In the genomic region with DNA sequence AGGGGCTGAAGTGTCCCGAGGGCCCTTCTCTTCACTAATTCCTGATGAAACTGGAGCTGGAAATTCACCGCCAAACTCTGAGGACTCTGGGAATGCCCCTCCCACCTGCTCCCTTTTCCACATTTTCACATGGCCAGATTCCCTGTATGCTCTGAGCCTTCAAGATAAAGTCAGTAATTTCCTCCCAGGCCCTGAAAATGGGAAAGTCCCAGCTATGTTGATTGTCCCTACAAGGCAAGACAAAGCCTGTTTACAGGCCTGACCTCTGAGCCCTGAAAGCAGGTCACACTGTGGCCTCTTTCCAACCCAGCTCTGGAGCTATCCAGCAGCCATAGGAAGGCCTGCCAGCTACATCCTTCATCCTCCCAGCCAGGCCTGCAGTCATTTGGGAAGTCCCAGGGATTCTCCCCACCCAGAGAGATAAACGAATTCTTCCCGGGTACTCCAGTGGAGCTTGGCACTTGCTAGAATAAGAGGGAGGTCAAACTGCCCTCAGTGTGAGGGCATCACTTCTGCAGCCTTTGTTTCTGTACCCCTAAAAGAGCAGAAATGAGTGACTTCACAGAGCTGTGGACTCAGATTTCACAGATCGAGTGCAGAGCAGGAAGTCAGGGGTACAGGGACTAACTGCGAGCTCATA, we compare ENCODE assay signal across 12 cellular contexts. TPM values are rescaled to one million over a fixed set of nuclear protein-coding genes. Genes with fewer than 3 reads are reported as not detected.
DNase-seq lines count a peak whose midpoint lies in the region; ATAC-seq and TF ChIP-seq lines count a peak whose summit lies in the region.
"Had no signal": no experiment of that assay in that cellular context is flagged by ENCODE, and none has a peak within 500 bp of the region (broad histone marks: within the 10 kb centered on the region; RNA-seq: fewer than 3 reads in every experiment).

No MANE protein-coding gene starts in this region.

- POLR2A ChIA-PET in GM10248 (lab: Yijun Ruan, JAX), result no interaction called here

- peak; percentile 84 for DNase-seq in fibroblast of pulmonary artery (ENCODE audit: low read depth)
- peak in 1 of 2 donors; percentile 60 for DNase-seq in upper lobe of left lung
- no peak for DNase-seq in GM10248 (ENCODE audit: extremely low spot score)
- DNase-seq: activated CD4-positive, CD25-positive, alpha-beta regulatory T cell; activated naive CD4-positive, alpha-beta T cell treated with anti-CD3 and anti-CD28 coated beads, Interleukin-2, amount 50 U/mL, for 16 hours had no signal

- H3K4me3 ChIP-seq in fibroblast of pulmonary artery (replicated peaks; ENCODE audit: low read depth, low read length), result no peak overlapping the region
- H3K4me3 ChIP-seq in mucosa of rectum (ENCODE audit: low read length in 2 of 2), result no peak overlapping the region
- no peak overlapping the region for H3K4me3 ChIP-seq in upper lobe of left lung

- ATAC-seq in upper lobe of left lung (ENCODE audit: low FRiP score in 2 of 2) (peak; percentile 73 to 82), GM21717 (IDR thresholded peaks at IDR 0.05; ENCODE audit: unreplicated experiment) (no peak), HG02938 (IDR thresholded peaks at IDR 0.05; ENCODE audit: unreplicated experiment) (no peak), GM21423 (IDR thresholded peaks at IDR 0.05; ENCODE audit: unreplicated experiment) (no peak)

- H3K27ac ChIP-seq in mucosa of rectum (ENCODE audit: low read depth in 2 of 2, low read length in 2 of 2), result peak overlapping the region; percentile 10 to 24
- peak overlapping the region; percentile 5 to 73 (median 56) for H3K27ac ChIP-seq in upper lobe of left lung
- H3K27ac ChIP-seq: KMS-11 had no signal

- H3K9me3 ChIP-seq in mucosa of rectum (ENCODE audit: control insufficient read depth in 2 of 2, low read length in 2 of 2) (no peaks in the 10 kb centered on the region), upper lobe of left lung (peaks cover 0 to 1% (median 0%) of the 10 kb centered on the region in 4 donors)

- WGBS in upper lobe of left lung, 2 donors, result 34 to 37% methylated on average over 3 to 6 of the region's 6 CpGs

- H3K27me3 ChIP-seq in mucosa of rectum (ENCODE audit: control insufficient read depth in 2 of 2, insufficient read depth in 2 of 2, low read length in 2 of 2) (no peaks in the 10 kb centered on the region), upper lobe of left lung (no peaks in the 10 kb centered on the region)

- H3K4me1 ChIP-seq in mucosa of rectum (ENCODE audit: control insufficient read depth in 2 of 2, insufficient read depth in 2 of 2, low read length in 2 of 2) (peaks cover 5 to 9% of the 10 kb centered on the region in 2 donors), upper lobe of left lung (peaks cover 39 to 54% (median 48%) of the 10 kb centered on the region in 4 donors)

- TF ChIP-seq POLR2A in upper lobe of left lung (IDR thresholded peaks at IDR 0.05), result no peak

- H3K9ac ChIP-seq in mucosa of rectum (ENCODE audit: low read depth in 1 of 2, low read length in 2 of 2), result no peak overlapping the region
- H3K9ac ChIP-seq: KMS-11 had no signal

- no peaks in the 10 kb centered on the region for H3K36me3 ChIP-seq in mucosa of rectum (ENCODE audit: control insufficient read depth in 2 of 2, insufficient read depth in 2 of 2, low read length in 2 of 2)
- no peaks in the 10 kb centered on the region for H3K36me3 ChIP-seq in upper lobe of left lung

- peak in 1 of 4 donors; percentile 71 for TF ChIP-seq EP300 in upper lobe of left lung (IDR thresholded peaks at IDR 0.05)

- CTCF ChIA-PET in GM10248 (lab: Yijun Ruan, JAX), result interaction anchor here (1.0 to 2.1 kb wide), 4 partner anchors 16 to 125 kb away, joined by 3 to 12 read pairs (median 4); no protein-coding TSS in a partner anchor

- no peak for TF ChIP-seq CTCF in fibroblast of pulmonary artery (IDR thresholded peaks at IDR 0.05; ENCODE audit: low read length, missing control alignments)
- no peak for TF ChIP-seq CTCF in upper lobe of left lung (IDR thresholded peaks at IDR 0.05)
- no peak for TF ChIP-seq CTCF in GM10248 (IDR thresholded peaks at IDR 0.05; ENCODE audit: control extremely low read depth, extremely low read depth, low read depth, missing control alignments)

TF ChIP-seq in PFSK-1, 5 proteins besides CTCF, POLR2A, EP300 and RAD21:
- TF ChIP-seq SIN3A (IDR thresholded peaks at IDR 0.05; ENCODE audit: borderline replicate concordance, insufficient read depth, low read length) (no peak), REST (IDR thresholded peaks at IDR 0.05; ENCODE audit: insufficient read depth in 1 of 2, low read depth in 2 of 2, low read length in 2 of 2) (peak; percentile 92 to 94), FOXP2 (optimal IDR thresholded peaks at IDR 0.05; ENCODE audit: borderline replicate concordance, extremely low read depth, extremely low read length, insufficient read depth) (peak; percentile 68), TAF1 (IDR thresholded peaks at IDR 0.05; ENCODE audit: borderline replicate concordance, insufficient read depth, low read length) (no peak), POLR2AphosphoS5 (IDR thresholded peaks at IDR 0.05; ENCODE audit: low read depth, low read length) (no peak)

RNA-seq across cellular contexts. Expression of gene CCL2, which starts 19.6 kb away (rescaled TPM):
- polyA plus RNA-seq in PFSK-1 (2012; ENCODE audit: insufficient read length, low read depth), result 8.6 TPM
- 10 to 100 TPM; 11.5 to 100.0 (median 15.6) TPM for total RNA-seq in upper lobe of left lung

RNA-seq across cellular contexts. Expression of gene CCL7, which starts 34.5 kb away (rescaled TPM):
- polyA plus RNA-seq in PFSK-1 (2012; ENCODE audit: insufficient read length, low read depth), result not detected
- under 1 TPM in 1 of 6 donors, not detected in 5; 0.34 TPM for total RNA-seq in upper lobe of left lung

RNA-seq across cellular contexts. Expression of gene CCL11, which starts 50.0 kb away (rescaled TPM):
- polyA plus RNA-seq in PFSK-1 (2012; ENCODE audit: insufficient read length, low read depth), result not detected
- 1 to 10 TPM in 1 of 6 donors, not detected in 5; 1.2 TPM for total RNA-seq in upper lobe of left lung
- total RNA-seq: fibroblast of lung had no signal

Comparison
In these comparisons a context has a peak if more than half of its experiments do, and no peak if none do; other contexts are left out.
1. ATAC-seq: peak in upper lobe of left lung (2 of 2); none in GM21717 (single experiment), HG02938 (single experiment) and GM21423 (single experiment).